Comparison of ENCODE assay signal across 19 cellular contexts in genomic region chr1:115140442-115141144, GRCh38.
"Had no signal": no experiment of that assay in that cellular context is flagged by ENCODE, and none has a peak within 500 bp of the region (broad histone marks: within the 10 kb centered on the region; RNA-seq: fewer than 3 reads in every experiment).

No MANE protein-coding gene starts in this region.

- H3K27ac Mint-ChIP-seq: natural killer cell, progenitor cell of endocrine pancreas had no signal

- FAIRE-seq: pancreas had no signal

- DNase-seq: colonic mucosa; effector CD4-positive, alpha-beta T cell; gastrocnemius medialis; heart right ventricle; islet precursor cell; mammary epithelial cell; mucosa of descending colon; natural killer cell; pancreas; right cardiac atrium; stimulated activated CD4-positive, alpha-beta T cell treated with anti-CD3 and anti-CD28 coated beads, Interleukin-2, amount 100 ng/mL, for 48 hours; stimulated activated naive CD8-positive, alpha-beta T cell treated with anti-CD3 and anti-CD28 coated beads, Interleukin-15, Interleukin-2, amounts not matched to agents 100 U/mL and 50 U/mL, for 24 hours; thyroid gland; upper lobe of right lung had no signal

- H3K9me3 ChIP-seq: colonic mucosa, gastrocnemius medialis, heart right ventricle, mucosa of descending colon, pancreas, suprapubic skin, thyroid gland, upper lobe of right lung had no signal

- H3K27ac ChIP-seq: colonic mucosa, gastrocnemius medialis, pancreas, suprapubic skin, thyroid gland, upper lobe of right lung had no signal

- H3K36me3 ChIP-seq: colonic mucosa, gastrocnemius medialis, heart right ventricle, pancreas, suprapubic skin, thyroid gland, upper lobe of right lung had no signal

- H3K4me1 Mint-ChIP-seq: neural crest cell had no signal

- H3K4me3 ChIP-seq: colonic mucosa, gastrocnemius medialis, heart right ventricle, mucosa of descending colon, pancreas, smooth muscle cell, suprapubic skin, thyroid gland, upper lobe of right lung had no signal

- H3K4me1 ChIP-seq: colonic mucosa, pancreas, upper lobe of right lung had no signal

- H3K36me3 Mint-ChIP-seq: natural killer cell had no signal

- H3K9me3 Mint-ChIP-seq: central memory CD8-positive, alpha-beta T cell; natural killer cell; neural crest cell had no signal

- H3K27me3 ChIP-seq: colonic mucosa, pancreas, thyroid gland had no signal

- H3K4me3 Mint-ChIP-seq: central memory CD8-positive, alpha-beta T cell; natural killer cell; neural crest cell had no signal

- H3K4me2 ChIP-seq: smooth muscle cell had no signal
